Comparison of ENCODE assay signal across 8 cellular contexts in the genomic region with DNA sequence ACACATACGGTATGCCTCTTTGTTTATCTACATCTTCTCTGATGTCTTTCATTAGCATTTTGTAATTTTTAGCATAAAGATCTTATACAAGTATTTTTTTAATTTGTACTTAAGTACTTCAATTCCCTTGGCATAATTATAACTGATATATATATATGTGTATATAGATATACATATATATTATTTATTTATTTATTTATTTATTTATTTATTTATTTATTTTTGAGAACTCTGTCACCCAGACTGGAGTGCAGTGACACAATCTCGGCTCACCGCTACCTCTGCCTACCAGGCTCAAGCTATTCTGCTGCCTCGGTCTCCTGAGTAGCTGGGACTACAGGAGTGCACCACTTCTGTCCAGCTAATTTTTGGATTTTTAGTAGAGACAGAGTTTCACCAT.
"Had no signal": no experiment of that assay in that cellular context is flagged by ENCODE, and none has a peak within 500 bp of the region (broad histone marks: within the 10 kb centered on the region; RNA-seq: fewer than 3 reads in every experiment).

No MANE protein-coding gene starts in this region.

- H3K4me3 ChIP-seq: K562 had no signal

- H3K27ac Mint-ChIP-seq: IgD-negative memory B cell had no signal

- H3K27me3 Mint-ChIP-seq: IgD-negative memory B cell had no signal

- FAIRE-seq: HepG2, HTR-8/SVneo, K562 had no signal

- DNase-seq: IMR-90, KBM-7, KG1 had no signal

- H3K36me3 Mint-ChIP-seq: IgD-negative memory B cell had no signal

- H3K4me1 Mint-ChIP-seq: IgD-negative memory B cell had no signal

- H3K4me2 ChIP-seq: KMS-11 had no signal

- ATAC-seq: HepG2, K562 had no signal

- H3K4me3 Mint-ChIP-seq: IgD-negative memory B cell had no signal

- H3K27ac ChIP-seq: KMS-11 had no signal
